Comparison of ENCODE assay signal across 13 cellular contexts in the genomic region with DNA sequence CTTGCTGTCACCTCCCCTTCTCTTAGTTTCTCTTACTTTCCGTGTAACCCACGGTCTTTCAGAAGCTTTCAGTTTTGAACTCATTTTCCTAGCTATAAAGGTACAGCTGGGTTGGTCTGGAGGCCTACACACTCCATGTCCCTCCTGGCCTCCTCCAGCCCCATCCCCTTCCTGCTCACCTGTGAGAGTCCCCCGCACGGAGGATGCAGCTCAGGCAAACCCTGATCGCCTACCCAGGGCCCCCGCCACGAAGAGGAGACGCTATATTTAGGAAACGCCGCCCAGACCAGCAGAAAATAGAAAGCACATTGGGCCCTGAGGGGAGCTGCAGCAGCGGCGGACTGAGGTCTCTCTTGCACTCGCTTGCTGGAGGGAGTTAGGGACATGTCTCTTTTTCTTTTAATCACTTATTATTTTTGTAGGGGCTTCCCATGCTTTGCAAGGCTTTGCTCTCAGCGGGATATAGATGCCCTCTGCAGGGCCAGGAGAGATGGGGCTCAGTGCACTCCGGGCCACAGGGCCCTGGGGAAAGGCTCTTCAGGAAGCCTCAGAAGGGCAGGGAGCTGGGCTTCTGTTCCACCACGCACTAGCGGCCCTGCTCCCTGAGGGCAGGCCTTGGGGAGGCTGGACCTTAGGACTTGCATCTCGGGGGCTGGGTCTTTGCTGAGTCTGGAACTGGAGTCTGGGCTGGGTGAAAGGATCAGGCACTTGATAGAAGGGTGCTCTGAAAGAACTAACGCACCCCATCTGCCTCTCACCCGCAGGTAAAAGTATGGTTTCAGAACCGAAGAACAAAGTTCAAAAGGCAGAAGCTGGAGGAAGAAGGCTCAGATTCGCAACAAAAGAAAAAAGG. TPM values are rescaled to one million over a fixed set of nuclear protein-coding genes. Genes with fewer than 3 reads are reported as not detected.
A peak's percentile ranks its signal among the peaks of the same experiment; 100 is the strongest.
DNase-seq lines count a peak whose midpoint lies in the region; ATAC-seq and TF ChIP-seq lines count a peak whose summit lies in the region.
"Had no signal": no experiment of that assay in that cellular context is flagged by ENCODE, and none has a peak within 500 bp of the region (broad histone marks: within the 10 kb centered on the region; RNA-seq: fewer than 3 reads in every experiment).

No MANE protein-coding gene starts in this region.

- H3K9me3 Mint-ChIP-seq in stimulated activated memory B cell treated with anti-CD40 and anti-IgM and Interleukin-4, amounts not matched to agents 10 μg/mL and 1 μg/mL and 100 μg/mL, for 72 hours = no peaks in the 10 kb centered on the region
- no peaks in the 10 kb centered on the region for H3K9me3 Mint-ChIP-seq in activated T-helper 2 cell treated with anti-CD3 and anti-CD28 coated beads, Interferon-gamma antibody, Interleukin-2, Interleukin-4, amounts not matched to agents 10 μg/mL and 5 μg/mL and 100 μg/mL, durations not matched to agents 14 hours and 24 hours and 36 hours

- H3K27ac ChIP-seq in BLaER1 (no peak overlapping the region), HUES6 (ENCODE audit: low read depth, low read length) (no peak overlapping the region), parathyroid adenoma (no peak overlapping the region)
- H3K27ac ChIP-seq: gastroesophageal sphincter, KMS-11 had no signal

- intact Hi-C loops in activated T-helper 2 cell treated with anti-CD3 and anti-CD28 coated beads, Interferon-gamma antibody, Interleukin-2, Interleukin-4, amounts not matched to agents 10 μg/mL and 5 μg/mL and 100 μg/mL, durations not matched to agents 14 hours and 24 hours and 36 hours (cut with micrococcal nuclease) = loop anchor here (2.0 to 10.0 kb wide), 3 partner anchors 413 to 1275 kb away; a partner anchor contains a TSS
- intact Hi-C loops in left ventricle myocardium superior (cut with micrococcal nuclease) = no loop called here

- H3K9me3 ChIP-seq in BLaER1 (peaks cover 28% of the 10 kb centered on the region), HUES6 (ENCODE audit: control insufficient read depth, insufficient read depth, low read depth, low read length) (no peaks in the 10 kb centered on the region), parathyroid adenoma (ENCODE audit: control insufficient read depth, low read length) (no peaks in the 10 kb centered on the region)

- no peaks in the 10 kb centered on the region for H3K36me3 ChIP-seq in BLaER1
- no peaks in the 10 kb centered on the region for H3K36me3 ChIP-seq in HUES6 (ENCODE audit: control insufficient read depth, insufficient read depth, low read length)
- H3K36me3 ChIP-seq in parathyroid adenoma (ENCODE audit: control insufficient read depth, insufficient read depth, low read length) = no peaks in the 10 kb centered on the region
- H3K36me3 ChIP-seq: gastroesophageal sphincter had no signal

- peak overlapping the region; percentile 33 for H3K4me2 ChIP-seq in BLaER1
- H3K4me2 ChIP-seq in parathyroid adenoma (ENCODE audit: low read length) = no peak overlapping the region
- H3K4me2 ChIP-seq: KMS-11 had no signal

- no peak overlapping the region for H3K4me3 ChIP-seq in BLaER1
- peak overlapping the region; percentile 49; the same call in 1 of the 2 replicates for H3K4me3 ChIP-seq in HUES6 (ENCODE audit: low read depth, low read length)
- peak overlapping the region; percentile 95 for H3K4me3 ChIP-seq in epithelial cell of proximal tubule (ENCODE audit: low read depth, low read length)
- H3K4me3 ChIP-seq in parathyroid adenoma (ENCODE audit: low read depth, low read length) = peak overlapping the region; percentile 5
- H3K4me3 ChIP-seq: gastroesophageal sphincter had no signal

- no peak overlapping the region for H3K27ac Mint-ChIP-seq in stimulated activated memory B cell treated with anti-CD40 and anti-IgM and Interleukin-4, amounts not matched to agents 10 μg/mL and 1 μg/mL and 100 μg/mL, for 72 hours
- no peak overlapping the region for H3K27ac Mint-ChIP-seq in activated T-helper 2 cell treated with anti-CD3 and anti-CD28 coated beads, Interferon-gamma antibody, Interleukin-2, Interleukin-4, amounts not matched to agents 10 μg/mL and 5 μg/mL and 100 μg/mL, durations not matched to agents 14 hours and 24 hours and 36 hours

- peaks cover 23% of the 10 kb centered on the region for H3K4me1 Mint-ChIP-seq in stimulated activated memory B cell treated with anti-CD40 and anti-IgM and Interleukin-4, amounts not matched to agents 10 μg/mL and 1 μg/mL and 100 μg/mL, for 72 hours
- H3K4me1 Mint-ChIP-seq in activated T-helper 2 cell treated with anti-CD3 and anti-CD28 coated beads, Interferon-gamma antibody, Interleukin-2, Interleukin-4, amounts not matched to agents 10 μg/mL and 5 μg/mL and 100 μg/mL, durations not matched to agents 14 hours and 24 hours and 36 hours (ENCODE audit: low read depth) = peaks cover 4% of the 10 kb centered on the region

- peaks cover 15% of the 10 kb centered on the region for H3K4me1 ChIP-seq in BLaER1
- peaks cover 45% of the 10 kb centered on the region for H3K4me1 ChIP-seq in HUES6 (ENCODE audit: control insufficient read depth, insufficient read depth, low read length)
- no peaks in the 10 kb centered on the region for H3K4me1 ChIP-seq in parathyroid adenoma

- no peak overlapping the region for H3K4me3 Mint-ChIP-seq in stimulated activated memory B cell treated with anti-CD40 and anti-IgM and Interleukin-4, amounts not matched to agents 10 μg/mL and 1 μg/mL and 100 μg/mL, for 72 hours
- no peak overlapping the region for H3K4me3 Mint-ChIP-seq in activated T-helper 2 cell treated with anti-CD3 and anti-CD28 coated beads, Interferon-gamma antibody, Interleukin-2, Interleukin-4, amounts not matched to agents 10 μg/mL and 5 μg/mL and 100 μg/mL, durations not matched to agents 14 hours and 24 hours and 36 hours (ENCODE audit: low read depth)

- H3K36me3 Mint-ChIP-seq in stimulated activated memory B cell treated with anti-CD40 and anti-IgM and Interleukin-4, amounts not matched to agents 10 μg/mL and 1 μg/mL and 100 μg/mL, for 72 hours = no peaks in the 10 kb centered on the region
- H3K36me3 Mint-ChIP-seq in activated T-helper 2 cell treated with anti-CD3 and anti-CD28 coated beads, Interferon-gamma antibody, Interleukin-2, Interleukin-4, amounts not matched to agents 10 μg/mL and 5 μg/mL and 100 μg/mL, durations not matched to agents 14 hours and 24 hours and 36 hours (ENCODE audit: low read depth) = no peaks in the 10 kb centered on the region
- H3K36me3 Mint-ChIP-seq: naive B cell had no signal

- no peak overlapping the region for H2AFZ ChIP-seq in parathyroid adenoma

- peaks cover 100% of the 10 kb centered on the region for H3K27me3 ChIP-seq in BLaER1
- peaks cover 100% of the 10 kb centered on the region for H3K27me3 ChIP-seq in HUES6 (ENCODE audit: control insufficient read depth, insufficient read depth, low read length)
- H3K27me3 ChIP-seq in parathyroid adenoma (ENCODE audit: control insufficient read depth, insufficient read depth, low read length) = peaks cover 52% of the 10 kb centered on the region

- no peaks in the 10 kb centered on the region for H3K79me2 ChIP-seq in parathyroid adenoma

- H3K9ac ChIP-seq in BLaER1 (no peak overlapping the region), HUES6 (ENCODE audit: low read length) (no peak overlapping the region), parathyroid adenoma (no peak overlapping the region)
- H3K9ac ChIP-seq: KMS-11 had no signal

- H3K27me3 Mint-ChIP-seq in stimulated activated memory B cell treated with anti-CD40 and anti-IgM and Interleukin-4, amounts not matched to agents 10 μg/mL and 1 μg/mL and 100 μg/mL, for 72 hours = peaks cover 86% of the 10 kb centered on the region
- peaks cover 85% of the 10 kb centered on the region for H3K27me3 Mint-ChIP-seq in activated T-helper 2 cell treated with anti-CD3 and anti-CD28 coated beads, Interferon-gamma antibody, Interleukin-2, Interleukin-4, amounts not matched to agents 10 μg/mL and 5 μg/mL and 100 μg/mL, durations not matched to agents 14 hours and 24 hours and 36 hours (ENCODE audit: low read depth)

- H4K20me1 ChIP-seq in BLaER1 = peaks cover 95% of the 10 kb centered on the region

- no peak for TF ChIP-seq CTCF in epithelial cell of proximal tubule (conservative IDR thresholded peaks at IDR 0.05; ENCODE audit: low read depth, low read length)
- no peak for TF ChIP-seq CTCF in parathyroid adenoma (IDR thresholded peaks at IDR 0.05)

- ATAC-seq in stimulated activated memory B cell treated with anti-CD40 and anti-IgM and Interleukin-4, amounts not matched to agents 10 μg/mL and 1 μg/mL and 100 μg/mL, for 72 hours = no peak
- no peak for ATAC-seq in left ventricle myocardium superior
- ATAC-seq: gastroesophageal sphincter had no signal

- DNase-seq in epithelial cell of proximal tubule (ENCODE audit: low read depth) (no peak), left ventricle myocardium superior (no peak)
- DNase-seq in activated T-helper 2 cell treated with anti-CD3 and anti-CD28 coated beads, Interferon-gamma antibody, Interleukin-2, Interleukin-4, amounts not matched to agents 10 μg/mL and 5 μg/mL and 100 μg/mL, durations not matched to agents 14 hours and 24 hours and 36 hours (ENCODE audit: low spot score) = no peak
- no peak for DNase-seq in effector CD4-positive, alpha-beta T cell
- DNase-seq: kidney glomerular epithelial cell, naive B cell, NCI-H1694 treated with DMSO at 0.1 percent for 48 hours had no signal

RNA-seq across cellular contexts. Expression of a gene that starts 5.0 kb away (rescaled TPM):
- total RNA-seq in epithelial cell of proximal tubule (5.7 and 10.7 TPM in 2 replicates), left ventricle myocardium superior (0.42 TPM)
- not detected in 2 replicates for total RNA-seq in activated T-helper 2 cell treated with anti-CD3 and anti-CD28 coated beads, Interferon-gamma antibody, Interleukin-2, Interleukin-4, amounts not matched to agents 10 μg/mL and 5 μg/mL and 100 μg/mL, durations not matched to agents 14 hours and 24 hours and 36 hours
